6 cellular contexts compared by ENCODE assay signal in the genomic region with DNA sequence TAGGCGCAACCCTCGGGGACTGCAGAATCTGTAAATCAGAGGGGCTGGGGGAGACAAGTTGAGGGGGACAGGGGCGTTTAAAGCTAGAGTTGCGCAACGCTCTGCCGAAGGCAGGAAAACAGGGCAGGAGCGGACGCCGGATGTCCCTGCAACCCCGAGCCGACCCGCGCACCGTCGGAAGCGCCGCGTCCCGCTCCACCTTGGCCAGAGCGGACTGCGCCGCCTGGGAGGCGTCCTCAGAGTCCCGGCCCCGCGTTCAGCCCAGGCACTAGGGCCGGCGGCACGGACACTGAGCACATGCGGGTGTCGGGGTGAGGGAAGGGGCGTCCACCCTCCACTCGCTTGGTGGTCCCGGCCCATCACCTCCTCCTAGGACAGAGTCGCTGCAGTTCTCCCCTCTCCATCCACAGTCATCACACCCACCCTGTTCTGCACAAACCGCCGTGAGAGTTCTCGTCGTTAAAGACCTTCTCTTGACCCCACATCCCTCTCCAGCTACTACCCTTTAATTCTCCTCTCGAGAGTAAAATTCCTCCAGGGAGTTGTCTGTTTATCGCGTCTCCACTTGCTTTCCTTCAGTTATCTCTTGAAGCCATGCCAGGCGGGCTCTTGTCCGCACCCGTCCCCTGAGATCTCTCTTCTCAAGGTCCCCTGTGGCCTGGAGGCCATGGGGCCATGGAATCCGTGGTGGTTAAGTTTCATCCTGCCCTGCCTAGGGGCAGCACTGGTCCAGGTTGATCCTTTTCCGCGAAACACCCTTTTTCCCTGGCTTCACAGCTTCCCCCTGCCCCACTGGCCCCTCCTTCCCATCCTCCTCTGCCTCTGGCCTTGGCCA. TPM values are rescaled to one million over a fixed set of nuclear protein-coding genes. Genes with fewer than 3 reads are reported as not detected.
A peak's percentile ranks its signal among the peaks of the same experiment; 100 is the strongest.
DNase-seq lines count a peak whose midpoint lies in the region; ATAC-seq lines count a peak whose summit lies in the region.

No MANE protein-coding gene starts in this region.

- H3K9me3 Mint-ChIP-seq in activated naive CD8-positive, alpha-beta T cell treated with anti-CD3 and anti-CD28 coated beads, Interleukin-2, amount 10 ng/mL, durations not matched to agents 7 days and 5 days, result no peaks in the 10 kb centered on the region

- peak overlapping the region; percentile 77 for H3K27ac Mint-ChIP-seq in activated naive CD8-positive, alpha-beta T cell treated with anti-CD3 and anti-CD28 coated beads, Interleukin-2, amount 10 ng/mL, durations not matched to agents 7 days and 5 days

- no peak for DNase-seq in activated naive CD8-positive, alpha-beta T cell treated with anti-CD3 and anti-CD28 coated beads, Interleukin-2, amount 10 ng/mL, durations not matched to agents 7 days and 5 days
- no peak for DNase-seq in NCI-H2107 treated with DMSO at 0.1 percent for 48 hours (lab: John Stamatoyannopoulos, UW; ENCODE audit: unreplicated experiment)
- DNase-seq in HPDE6-E6E7 (ENCODE audit: extremely low spot score), result no peak
- DNase-seq in posterior cingulate gyrus, result no peak

- peak overlapping the region; percentile 87 for H3K4me3 Mint-ChIP-seq in activated naive CD8-positive, alpha-beta T cell treated with anti-CD3 and anti-CD28 coated beads, Interleukin-2, amount 10 ng/mL, durations not matched to agents 7 days and 5 days

- H3K27me3 ChIP-seq in mucosa of stomach (ENCODE audit: control insufficient read depth, insufficient read depth, low read length), result peaks cover 19% of the 10 kb centered on the region

- no peaks in the 10 kb centered on the region for H3K36me3 Mint-ChIP-seq in activated naive CD8-positive, alpha-beta T cell treated with anti-CD3 and anti-CD28 coated beads, Interleukin-2, amount 10 ng/mL, durations not matched to agents 7 days and 5 days

- POLR2A ChIA-PET in activated naive CD8-positive, alpha-beta T cell treated with anti-CD3 and anti-CD28 coated beads, Interleukin-2, amount 10 ng/mL, durations not matched to agents 7 days and 5 days (lab: Charles Lee), result interaction anchor here (0.9 to 3.6 kb wide), 15 partner anchors 15 to 108 kb away, joined by 3 to 34 read pairs (median 5); a partner anchor contains a TSS

- peak overlapping the region; percentile 80 for H3K4me3 ChIP-seq in mucosa of stomach (ENCODE audit: low read length)

- ATAC-seq in HG03045 (IDR thresholded peaks at IDR 0.05; ENCODE audit: unreplicated experiment), result peak; percentile 6
- ATAC-seq in activated naive CD8-positive, alpha-beta T cell treated with anti-CD3 and anti-CD28 coated beads, Interleukin-2, amount 10 ng/mL, durations not matched to agents 7 days and 5 days (ENCODE audit: low read depth), result peak; percentile 26

- H3K36me3 ChIP-seq in mucosa of stomach (ENCODE audit: control insufficient read depth, insufficient read depth, low read length), result no peaks in the 10 kb centered on the region

- H3K9me3 ChIP-seq in mucosa of stomach (ENCODE audit: control insufficient read depth, low read length), result no peaks in the 10 kb centered on the region

- intact Hi-C loops in posterior cingulate gyrus (cut with DNase I), result loop anchor here (5.0 kb wide), 1 partner anchor 96 kb away; a partner anchor contains a TSS

- H3K9ac ChIP-seq in mucosa of stomach (ENCODE audit: low read length), result peak overlapping the region; percentile 62

- peaks cover 43% of the 10 kb centered on the region for H3K4me1 ChIP-seq in mucosa of stomach (ENCODE audit: control insufficient read depth, insufficient read depth, low read length)

- H3K27me3 Mint-ChIP-seq in activated naive CD8-positive, alpha-beta T cell treated with anti-CD3 and anti-CD28 coated beads, Interleukin-2, amount 10 ng/mL, durations not matched to agents 7 days and 5 days, result peaks cover 17% of the 10 kb centered on the region

- peaks cover 39% of the 10 kb centered on the region for H3K4me1 Mint-ChIP-seq in activated naive CD8-positive, alpha-beta T cell treated with anti-CD3 and anti-CD28 coated beads, Interleukin-2, amount 10 ng/mL, durations not matched to agents 7 days and 5 days

RNA-seq across cellular contexts. Expression of a gene that starts 0.8 kb away (rescaled TPM):
- total RNA-seq in activated naive CD8-positive, alpha-beta T cell treated with anti-CD3 and anti-CD28 coated beads, Interleukin-2, amount 10 ng/mL, durations not matched to agents 7 days and 5 days, result 10 to 100 TPM; 51.6 to 60.6 TPM

RNA-seq across cellular contexts. Expression of a gene that starts 11.4 kb away (rescaled TPM):
- total RNA-seq in activated naive CD8-positive, alpha-beta T cell treated with anti-CD3 and anti-CD28 coated beads, Interleukin-2, amount 10 ng/mL, durations not matched to agents 7 days and 5 days, result 1 to 10 TPM; 3.7 to 6.0 TPM

RNA-seq across cellular contexts. Expression of a gene that starts 18.5 kb away (rescaled TPM):
- 100 to 1,000 TPM; 132 to 135 TPM for total RNA-seq in activated naive CD8-positive, alpha-beta T cell treated with anti-CD3 and anti-CD28 coated beads, Interleukin-2, amount 10 ng/mL, durations not matched to agents 7 days and 5 days

RNA-seq across cellular contexts. Expression of a gene that starts 24.8 kb away (rescaled TPM):
- 10 to 100 TPM; 82.5 to 87.0 TPM for total RNA-seq in activated naive CD8-positive, alpha-beta T cell treated with anti-CD3 and anti-CD28 coated beads, Interleukin-2, amount 10 ng/mL, durations not matched to agents 7 days and 5 days

RNA-seq across cellular contexts. Expression of a gene that starts 51.6 kb away (rescaled TPM):
- 10 to 100 TPM; 10.0 to 10.6 TPM for total RNA-seq in activated naive CD8-positive, alpha-beta T cell treated with anti-CD3 and anti-CD28 coated beads, Interleukin-2, amount 10 ng/mL, durations not matched to agents 7 days and 5 days
